33 cellular contexts compared by ENCODE assay signal in genomic region chr12:119397540-119397939, GRCh38.
DNase-seq lines count a peak whose midpoint lies in the region; ATAC-seq and TF ChIP-seq lines count a peak whose summit lies in the region.
"Had no signal": no experiment of that assay in that cellular context is flagged by ENCODE, and none has a peak within 500 bp of the region (broad histone marks: within the 10 kb centered on the region; RNA-seq: fewer than 3 reads in every experiment).

No MANE protein-coding gene starts in this region.

- 91 to 100% (median 95%) methylated on average over 1 to 10 of the region's 10 CpGs; no CpG with 5 or more reads in 1 of the 4 donors for WGBS in heart left ventricle, 4 donors

- DNase-seq in cardiac septum (ENCODE audit: low spot score): peak; percentile 49
- DNase-seq in heart left ventricle: no peak
- DNase-seq in stimulated activated naive CD8-positive, alpha-beta T cell treated with anti-CD3 and anti-CD28 coated beads, Interleukin-15, amount 100 ng/mL, for 72 hours: no peak
- DNase-seq in stimulated activated naive CD8-positive, alpha-beta T cell treated with anti-CD3 and anti-CD28 coated beads, Interleukin-15, Interleukin-2, amounts not matched to agents 100 U/mL and 50 U/mL, for 24 hours: no peak
- peak; percentile 11 for DNase-seq in GM06990 (ENCODE audit: extremely low read depth, insufficient read length)
- no peak for DNase-seq in NCI-H2107 (lab: John Stamatoyannopoulos, UW)
- DNase-seq: 8988T; ACHN; AML-193; BE2C; C1 segment of cervical spinal cord; Caco-2; Calu3; CD4-positive, alpha-beta memory T cell; CD4-positive, alpha-beta T cell; CD4-positive, CD25-positive, alpha-beta regulatory T cell; CD8-positive, alpha-beta memory T cell; CD8-positive, alpha-beta T cell; COR-L47; DMS 273 treated with DMSO at 0.1 percent for 48 hours; DMS153; DMS53; DMS79; DMS79 treated with DMSO at 0.1 percent for 48 hours; DND-41; EL had no signal

- H3K36me3 ChIP-seq in heart left ventricle: no peaks in the 10 kb centered on the region
- H3K36me3 ChIP-seq in GM06990 (ENCODE audit: control insufficient read depth, insufficient read depth, low read length): no peaks in the 10 kb centered on the region
- H3K36me3 ChIP-seq: BE2C; BLaER1; BLaER1 treated with 17β-estradiol and CSF1 and Interleukin-3, amounts not matched to agents 10 nM and 100 nM had no signal

- intact Hi-C loops in cardiac septum (cut with DNase I) (no loop called here), heart left ventricle (cut with DNase I) (no loop called here)

- no peaks in the 10 kb centered on the region for H3K9me3 Mint-ChIP-seq in stimulated activated naive CD8-positive, alpha-beta T cell treated with anti-CD3 and anti-CD28 coated beads, Interleukin-15, amount 100 ng/mL, for 72 hours
- H3K9me3 Mint-ChIP-seq: CD4-positive, alpha-beta T cell; CD4-positive, CD25-positive, alpha-beta regulatory T cell; CD8-positive, alpha-beta T cell had no signal

- peaks cover under 1% of the 10 kb centered on the region for H3K27me3 Mint-ChIP-seq in stimulated activated naive CD8-positive, alpha-beta T cell treated with anti-CD3 and anti-CD28 coated beads, Interleukin-15, amount 100 ng/mL, for 72 hours
- H3K27me3 Mint-ChIP-seq: CD4-positive, CD25-positive, alpha-beta regulatory T cell had no signal

- TF ChIP-seq CTCF in heart left ventricle (IDR thresholded peaks at IDR 0.05) (no peak), GM06990 (IDR thresholded peaks at IDR 0.05; ENCODE audit: insufficient read depth, low read length, poor library complexity, severe bottlenecking) (no peak)

- H3K4me3 Mint-ChIP-seq in stimulated activated naive CD8-positive, alpha-beta T cell treated with anti-CD3 and anti-CD28 coated beads, Interleukin-15, amount 100 ng/mL, for 72 hours: no peak overlapping the region
- H3K4me3 Mint-ChIP-seq: B cell; CD14-positive monocyte; CD4-positive, alpha-beta memory T cell; CD4-positive, alpha-beta T cell; CD4-positive, CD25-positive, alpha-beta regulatory T cell; CD8-positive, alpha-beta memory T cell; CD8-positive, alpha-beta T cell had no signal

- H3K9me3 ChIP-seq in heart left ventricle: peaks cover 0 to 8% (median 0%) of the 10 kb centered on the region in 12 donors
- H3K9me3 ChIP-seq: A549, BE2C had no signal

- H3K4me1 Mint-ChIP-seq in stimulated activated naive CD8-positive, alpha-beta T cell treated with anti-CD3 and anti-CD28 coated beads, Interleukin-15, amount 100 ng/mL, for 72 hours: no peaks in the 10 kb centered on the region
- H3K4me1 Mint-ChIP-seq: B cell; CD14-positive monocyte; CD4-positive, alpha-beta memory T cell; CD4-positive, CD25-positive, alpha-beta regulatory T cell; CD8-positive, alpha-beta memory T cell had no signal

- no peaks in the 10 kb centered on the region for H3K4me1 ChIP-seq in heart left ventricle
- H3K4me1 ChIP-seq: A549, BE2C, Caco-2 had no signal

- no peak overlapping the region for H3K27ac ChIP-seq in heart left ventricle
- H3K27ac ChIP-seq: 22Rv1, A549, BLaER1, C4-2B had no signal

- no peak for ATAC-seq in heart left ventricle
- peak; percentile 60 for ATAC-seq in stimulated activated naive CD8-positive, alpha-beta T cell treated with anti-CD3 and anti-CD28 coated beads, Interleukin-15, amount 100 ng/mL, for 72 hours
- ATAC-seq in stimulated activated naive CD8-positive, alpha-beta T cell treated with anti-CD3 and anti-CD28 coated beads, Interleukin-15, Interleukin-2, amounts not matched to agents 100 U/mL and 50 U/mL, for 24 hours: no peak
- ATAC-seq: A549; CD8-positive, alpha-beta T cell had no signal

- no peak for TF ChIP-seq POLR2A in heart left ventricle (IDR thresholded peaks at IDR 0.05)

- H3K4me3 ChIP-seq in heart left ventricle (no peak overlapping the region), GM06990 (replicated peaks; ENCODE audit: low read depth, low read length) (no peak overlapping the region)
- H3K4me3 ChIP-seq: A549; BLaER1; BLaER1 treated with 17β-estradiol and CSF1 and Interleukin-3, amounts not matched to agents 10 nM and 100 nM had no signal

- H3K27me3 ChIP-seq in heart left ventricle: no peaks in the 10 kb centered on the region
- no peaks in the 10 kb centered on the region for H3K27me3 ChIP-seq in GM06990 (replicated peaks; ENCODE audit: control insufficient read depth, insufficient read depth, low read length)
- H3K27me3 ChIP-seq: BE2C; BLaER1; BLaER1 treated with 17β-estradiol and CSF1 and Interleukin-3, amounts not matched to agents 10 nM and 100 nM had no signal

- H3K27ac Mint-ChIP-seq in stimulated activated naive CD8-positive, alpha-beta T cell treated with anti-CD3 and anti-CD28 coated beads, Interleukin-15, amount 100 ng/mL, for 72 hours: peak overlapping the region in 1 of 2 donors; percentile 39
- H3K27ac Mint-ChIP-seq: B cell; CD4-positive, alpha-beta memory T cell; CD4-positive, alpha-beta T cell; CD4-positive, CD25-positive, alpha-beta regulatory T cell; CD8-positive, alpha-beta memory T cell; CD8-positive, alpha-beta T cell had no signal

Comparison
In these comparisons a context has a peak if more than half of its experiments do, and no peak if none do; other contexts are left out.
1. DNase-seq: peak in cardiac septum (single experiment) and GM06990 (single experiment); none in heart left ventricle (0 of 5), stimulated activated naive CD8-positive, alpha-beta T cell treated with anti-CD3 and anti-CD28 coated beads, Interleukin-15, amount 100 ng/mL, for 72 hours (0 of 2), stimulated activated naive CD8-positive, alpha-beta T cell treated with anti-CD3 and anti-CD28 coated beads, Interleukin-15, Interleukin-2, amounts not matched to agents 100 U/mL and 50 U/mL, for 24 hours (single experiment) and NCI-H2107 (single experiment).